Comparison of ENCODE assay signal across 1 cellular context in genomic region chr1:240824238-240824637, GRCh38.
TF ChIP-seq lines count a peak whose summit lies in the region.

No MANE protein-coding gene starts in this region.

TF ChIP-seq in SK-N-SH treated with all-trans-retinoic acid at 6 μM for 48 hours, 23 proteins besides CTCF, POLR2A, EP300 and RAD21 (continued from another document):
- TF ChIP-seq TSHZ2 (CRISPR knock-in tag; IDR thresholded peaks at IDR 0.05) (no peak), SNAI2 (CRISPR knock-in tag; IDR thresholded peaks at IDR 0.05) (no peak), CSRNP3 (CRISPR knock-in tag; IDR thresholded peaks at IDR 0.05) (no peak), GLIS3 (CRISPR knock-in tag; IDR thresholded peaks at IDR 0.05) (no peak), CREB5 (CRISPR knock-in tag; IDR thresholded peaks at IDR 0.05; ENCODE audit: low read depth) (no peak), ZNF70 (CRISPR knock-in tag; IDR thresholded peaks at IDR 0.05) (no peak)
